In genomic region chr19:56120371-56121179, GRCh38 we compare ENCODE assay signal across 1 cellular context.
A peak's percentile ranks its signal among the peaks of the same experiment; 100 is the strongest.
TF ChIP-seq lines count a peak whose summit lies in the region.

No MANE protein-coding gene starts in this region.

TF ChIP-seq in K562, 482 proteins besides CTCF, POLR2A, EP300 and RAD21 (continued from another document and continues in another):
- TF ChIP-seq PATZ1 (CRISPR knock-in tag; IDR thresholded peaks at IDR 0.05; ENCODE audit: borderline replicate concordance): no peak
- TF ChIP-seq ZMIZ1 (IDR thresholded peaks at IDR 0.05; ENCODE audit: low read depth in 2 of 2, low read length in 2 of 2): no peak
- TF ChIP-seq ZBTB43 (CRISPR knock-in tag; IDR thresholded peaks at IDR 0.05): no peak
- peak; percentile 40; the same call in 1 of the 2 replicates for TF ChIP-seq THAP12 (CRISPR knock-in tag; IDR thresholded peaks at IDR 0.05)
- TF ChIP-seq ILF3 (IDR thresholded peaks at IDR 0.05; ENCODE audit: borderline replicate concordance): no peak
- no peak for TF ChIP-seq GTF3C2 (IDR thresholded peaks at IDR 0.05; ENCODE audit: borderline replicate concordance, extremely low read depth, insufficient read length)
- no peak for TF ChIP-seq ZNF780A (CRISPR knock-in tag; IDR thresholded peaks at IDR 0.05)
- TF ChIP-seq E2F4 (CRISPR knock-in tag; IDR thresholded peaks at IDR 0.05; ENCODE audit: low read depth): no peak
- TF ChIP-seq HBP1 (CRISPR knock-in tag; IDR thresholded peaks at IDR 0.05): peak; percentile 96
- no peak for TF ChIP-seq ZNF561 (CRISPR knock-in tag; conservative IDR thresholded peaks at IDR 0.05)
- TF ChIP-seq DDX20 (tag; IDR thresholded peaks at IDR 0.05; ENCODE audit: low read depth): no peak
- TF ChIP-seq, protein P1, sequence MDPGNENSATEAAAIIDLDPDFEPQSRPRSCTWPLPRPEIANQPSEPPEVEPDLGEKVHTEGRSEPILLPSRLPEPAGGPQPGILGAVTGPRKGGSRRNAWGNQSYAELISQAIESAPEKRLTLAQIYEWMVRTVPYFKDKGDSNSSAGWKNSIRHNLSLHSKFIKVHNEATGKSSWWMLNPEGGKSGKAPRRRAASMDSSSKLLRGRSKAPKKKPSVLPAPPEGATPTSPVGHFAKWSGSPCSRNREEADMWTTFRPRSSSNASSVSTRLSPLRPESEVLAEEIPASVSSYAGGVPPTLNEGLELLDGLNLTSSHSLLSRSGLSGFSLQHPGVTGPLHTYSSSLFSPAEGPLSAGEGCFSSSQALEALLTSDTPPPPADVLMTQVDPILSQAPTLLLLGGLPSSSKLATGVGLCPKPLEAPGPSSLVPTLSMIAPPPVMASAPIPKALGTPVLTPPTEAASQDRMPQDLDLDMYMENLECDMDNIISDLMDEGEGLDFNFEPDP (CRISPR knock-in tag; IDR thresholded peaks at IDR 0.05): no peak
- no peak for TF ChIP-seq GTF2A2 (tag; IDR thresholded peaks at IDR 0.05)
- TF ChIP-seq REST (CRISPR knock-in tag; IDR thresholded peaks at IDR 0.05; ENCODE audit: low read depth): peak; percentile 57; the same call in 1 of the 2 replicates
- no peak for TF ChIP-seq SMARCB1 (IDR thresholded peaks at IDR 0.05; ENCODE audit: insufficient read length, low read depth)
- TF ChIP-seq YBX1 (IDR thresholded peaks at IDR 0.05): no peak
- no peak for TF ChIP-seq KDM4B (IDR thresholded peaks at IDR 0.05; ENCODE audit: borderline replicate concordance in 2 of 2, low read depth in 1 of 2)
- no peak for TF ChIP-seq POLR2AphosphoS2 (IDR thresholded peaks at IDR 0.05; ENCODE audit: low read length)
- no peak for TF ChIP-seq SREBF2 (CRISPR knock-in tag; IDR thresholded peaks at IDR 0.05)
- no peak for TF ChIP-seq MAFG (tag; conservative IDR thresholded peaks at IDR 0.05)
- no peak for TF ChIP-seq SMAD3 (CRISPR knock-in tag; conservative IDR thresholded peaks at IDR 0.05)
- no peak for TF ChIP-seq TRIM24 (IDR thresholded peaks at IDR 0.05)
- TF ChIP-seq KLF6 (CRISPR knock-in tag; IDR thresholded peaks at IDR 0.05; ENCODE audit: borderline replicate concordance): no peak
- no peak for TF ChIP-seq ZNF124 (CRISPR knock-in tag; IDR thresholded peaks at IDR 0.05)
- TF ChIP-seq ZKSCAN8 (CRISPR knock-in tag; IDR thresholded peaks at IDR 0.05): no peak
- no peak for TF ChIP-seq ZNF174 (CRISPR knock-in tag; IDR thresholded peaks at IDR 0.05)
- TF ChIP-seq RBM34 (IDR thresholded peaks at IDR 0.05; ENCODE audit: borderline replicate concordance, insufficient read depth, low read length): no peak
- TF ChIP-seq, protein P2, sequence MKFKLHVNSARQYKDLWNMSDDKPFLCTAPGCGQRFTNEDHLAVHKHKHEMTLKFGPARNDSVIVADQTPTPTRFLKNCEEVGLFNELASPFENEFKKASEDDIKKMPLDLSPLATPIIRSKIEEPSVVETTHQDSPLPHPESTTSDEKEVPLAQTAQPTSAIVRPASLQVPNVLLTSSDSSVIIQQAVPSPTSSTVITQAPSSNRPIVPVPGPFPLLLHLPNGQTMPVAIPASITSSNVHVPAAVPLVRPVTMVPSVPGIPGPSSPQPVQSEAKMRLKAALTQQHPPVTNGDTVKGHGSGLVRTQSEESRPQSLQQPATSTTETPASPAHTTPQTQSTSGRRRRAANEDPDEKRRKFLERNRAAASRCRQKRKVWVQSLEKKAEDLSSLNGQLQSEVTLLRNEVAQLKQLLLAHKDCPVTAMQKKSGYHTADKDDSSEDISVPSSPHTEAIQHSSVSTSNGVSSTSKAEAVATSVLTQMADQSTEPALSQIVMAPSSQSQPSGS (CRISPR knock-in tag; IDR thresholded peaks at IDR 0.05): no peak
- TF ChIP-seq ZNF444 (CRISPR knock-in tag; IDR thresholded peaks at IDR 0.05): no peak
- TF ChIP-seq ZNF253 (CRISPR knock-in tag; conservative IDR thresholded peaks at IDR 0.05): no peak
- TF ChIP-seq PRPF4 (IDR thresholded peaks at IDR 0.05; ENCODE audit: insufficient read depth, low read depth, low read length, poor library complexity, severe bottlenecking): peak; percentile 46
